In genomic region chr4:165507381-165507780, GRCh38 we compare ENCODE assay signal across 26 cellular contexts.
"Had no signal": no experiment of that assay in that cellular context is flagged by ENCODE, and none has a peak within 500 bp of the region (broad histone marks: within the 10 kb centered on the region; RNA-seq: fewer than 3 reads in every experiment).

No MANE protein-coding gene starts in this region.

- H3K9me3 Mint-ChIP-seq: activated naive CD8-positive, alpha-beta T cell treated with anti-CD3 and anti-CD28 coated beads for 36 hours; activated T-cell treated with anti-CD3 and anti-CD28 coated beads, Interleukin-2, amount 50 U/mL, for 24 hours; activated T-helper 2 cell treated with anti-CD3 and anti-CD28 coated beads, Interferon-gamma antibody, Interleukin-2, Interleukin-4, amounts not matched to agents 10 μg/mL and 5 μg/mL and 100 μg/mL, durations not matched to agents 14 hours and 24 hours and 36 hours; central memory CD8-positive, alpha-beta T cell; mesothelial cell of epicardium; natural killer cell; stimulated activated naive B cell treated with anti-CD40 and anti-IgM and Interleukin-4, amounts not matched to agents 10 μg/mL and 1 μg/mL and 100 μg/mL, for 72 hours; T-helper 1 cell treated with Interleukin-12 subunit alpha and Interleukin-12 subunit beta and Interleukin-4 antibody, amounts not matched to agents 30 μg/mL and 1 μg/mL, for 36 hours; WTC11 had no signal

- H3K4me3 Mint-ChIP-seq: activated naive CD8-positive, alpha-beta T cell treated with anti-CD3 and anti-CD28 coated beads for 36 hours; activated T-cell treated with anti-CD3 and anti-CD28 coated beads, Interleukin-2, amount 50 U/mL, for 24 hours; central memory CD8-positive, alpha-beta T cell; mesothelial cell of epicardium; natural killer cell; stimulated activated naive B cell treated with anti-CD40 and anti-IgM and Interleukin-4, amounts not matched to agents 10 μg/mL and 1 μg/mL and 100 μg/mL, for 72 hours; T-helper 1 cell treated with Interleukin-12 subunit alpha and Interleukin-12 subunit beta and Interleukin-4 antibody, amounts not matched to agents 30 μg/mL and 1 μg/mL, for 36 hours; WTC11 had no signal

- H3K27me3 ChIP-seq: breast epithelium, pancreas, upper lobe of right lung had no signal

- H3K27ac Mint-ChIP-seq: activated naive CD8-positive, alpha-beta T cell treated with anti-CD3 and anti-CD28 coated beads for 36 hours; activated T-cell treated with anti-CD3 and anti-CD28 coated beads, Interleukin-2, amount 50 U/mL, for 24 hours; activated T-helper 2 cell treated with anti-CD3 and anti-CD28 coated beads, Interferon-gamma antibody, Interleukin-2, Interleukin-4, amounts not matched to agents 10 μg/mL and 5 μg/mL and 100 μg/mL, durations not matched to agents 14 hours and 24 hours and 36 hours; mesothelial cell of epicardium; natural killer cell; stimulated activated naive B cell treated with anti-CD40 and anti-IgM and Interleukin-4, amounts not matched to agents 10 μg/mL and 1 μg/mL and 100 μg/mL, for 72 hours; T-helper 1 cell treated with Interleukin-12 subunit alpha and Interleukin-12 subunit beta and Interleukin-4 antibody, amounts not matched to agents 30 μg/mL and 1 μg/mL, for 36 hours; WTC11 had no signal

- ATAC-seq: heart right ventricle; lower lobe of right lung; natural killer cell; pancreas; psoas muscle; right cardiac atrium; stimulated activated naive B cell treated with anti-CD40 and anti-IgM and Interleukin-4, amounts not matched to agents 10 μg/mL and 1 μg/mL and 100 μg/mL, for 72 hours; upper lobe of right lung; WTC11 had no signal

- H3K27me3 Mint-ChIP-seq: activated naive CD8-positive, alpha-beta T cell treated with anti-CD3 and anti-CD28 coated beads for 36 hours; activated T-cell treated with anti-CD3 and anti-CD28 coated beads, Interleukin-2, amount 50 U/mL, for 24 hours had no signal

- H3K27ac ChIP-seq: breast epithelium, lower lobe of right lung, pancreas, psoas muscle, thoracic aorta, upper lobe of right lung had no signal

- H3K9me3 ChIP-seq: breast epithelium, heart right ventricle, lower lobe of right lung, pancreas, psoas muscle, thoracic aorta, upper lobe of right lung had no signal

- FAIRE-seq: astrocyte, kidney, pancreas had no signal

- H3K4me1 Mint-ChIP-seq: central memory CD8-positive, alpha-beta T cell; natural killer cell; WTC11 had no signal

- H3K36me3 ChIP-seq: breast epithelium, heart right ventricle, lower lobe of right lung, pancreas, thoracic aorta, upper lobe of right lung had no signal

- H3K36me3 Mint-ChIP-seq: activated naive CD8-positive, alpha-beta T cell treated with anti-CD3 and anti-CD28 coated beads for 36 hours; mesothelial cell of epicardium; natural killer cell; stimulated activated naive B cell treated with anti-CD40 and anti-IgM and Interleukin-4, amounts not matched to agents 10 μg/mL and 1 μg/mL and 100 μg/mL, for 72 hours; WTC11 had no signal

- H3K4me3 ChIP-seq: breast epithelium, heart right ventricle, lower lobe of right lung, pancreas, psoas muscle, thoracic aorta, upper lobe of right lung had no signal

- DNase-seq: activated CD8-positive, alpha-beta memory T cell treated with anti-CD3 and anti-CD28 coated beads for 24 hours; activated CD8-positive, alpha-beta memory T cell treated with anti-CD3 and anti-CD28 coated beads, Interleukin-2, amount 50 U/mL, for 4 hours; activated naive CD4-positive, alpha-beta T cell; activated naive CD8-positive, alpha-beta T cell treated with anti-CD3 and anti-CD28 coated beads for 36 hours; activated T-cell treated with anti-CD3 and anti-CD28 coated beads, Interleukin-2, amount 50 U/mL, for 24 hours; cortex of kidney; heart right ventricle; kidney; lower lobe of right lung; natural killer cell; pancreas; psoas muscle; right cardiac atrium; stimulated activated CD4-positive, alpha-beta T cell treated with anti-CD3 and anti-CD28 coated beads, Interleukin-2, amount 100 ng/mL, for 48 hours; stimulated activated CD8-positive, alpha-beta memory T cell treated with anti-CD3 and anti-CD28 coated beads, Interleukin-4, amount 100 ng/mL, for 48 hours; stimulated activated naive B cell treated with anti-CD40 and anti-IgM and Interleukin-4, amounts not matched to agents 10 μg/mL and 1 μg/mL and 100 μg/mL, for 72 hours; T1000; upper lobe of right lung had no signal

- H3K4me1 ChIP-seq: breast epithelium, lower lobe of right lung, psoas muscle, upper lobe of right lung had no signal
